ENCODE assay signal across 23 cellular contexts in genomic region chr1:24109166-24109483, GRCh38. TPM values are rescaled to one million over a fixed set of nuclear protein-coding genes. Genes with fewer than 3 reads are reported as not detected.
DNase-seq lines count a peak whose midpoint lies in the region; ATAC-seq, FAIRE-seq and TF ChIP-seq lines count a peak whose summit lies in the region.
"Had no signal": no experiment of that assay in that cellular context is flagged by ENCODE, and none has a peak within 500 bp of the region (broad histone marks: within the 10 kb centered on the region; RNA-seq: fewer than 3 reads in every experiment).

No MANE protein-coding gene starts in this region.

- no peaks in the 10 kb centered on the region for H3K9me3 ChIP-seq in right atrium auricular region
- H3K9me3 ChIP-seq in ascending aorta, result no peaks in the 10 kb centered on the region
- no peaks in the 10 kb centered on the region for H3K9me3 ChIP-seq in kidney (ENCODE audit: control insufficient read depth in 1 of 2, low read length in 2 of 2)
- no peaks in the 10 kb centered on the region for H3K9me3 ChIP-seq in smooth muscle cell (replicated peaks; ENCODE audit: low read depth)

- H3F3A ChIP-seq in smooth muscle cell (ENCODE audit: low read depth), result no peaks in the 10 kb centered on the region

- no peaks in the 10 kb centered on the region for H3K79me2 ChIP-seq in smooth muscle cell (ENCODE audit: low read depth)

- H4K20me1 ChIP-seq in smooth muscle cell (ENCODE audit: low read depth), result no peaks in the 10 kb centered on the region

- TF ChIP-seq CTCF in right atrium auricular region (IDR thresholded peaks at IDR 0.05) (no peak), ascending aorta (IDR thresholded peaks at IDR 0.05) (no peak), kidney (IDR thresholded peaks at IDR 0.05; ENCODE audit: borderline replicate concordance, extremely low read depth, insufficient read depth) (no peak), smooth muscle cell (IDR thresholded peaks at IDR 0.05; ENCODE audit: borderline replicate concordance, insufficient read depth, poor library complexity, severe bottlenecking) (no peak), osteocyte (IDR thresholded peaks at IDR 0.05) (no peak), foreskin fibroblast (IDR thresholded peaks at IDR 0.05; ENCODE audit: low read depth, low read length) (no peak)

- FAIRE-seq in kidney (lab: Jason Lieb, UNC), result no peak

- no peaks in the 10 kb centered on the region for H3K9me3 Mint-ChIP-seq in osteocyte (ENCODE audit: unreplicated experiment)
- H3K9me3 Mint-ChIP-seq: activated CD4-positive, alpha-beta T cell treated with anti-CD3 and anti-CD28 coated beads, Interleukin-2, amount 10 ng/mL, durations not matched to agents 7 days and 5 days; activated T-helper 2 cell treated with anti-CD3 and anti-CD28 coated beads, Interferon-gamma antibody, Interleukin-2, Interleukin-4, amounts not matched to agents 10 μg/mL and 5 μg/mL and 100 μg/mL, durations not matched to agents 14 hours and 24 hours and 36 hours; CD4-positive, alpha-beta T cell; H9; stimulated activated effector memory CD8-positive, alpha-beta T cell treated with anti-CD3 and anti-CD28 coated beads, Interleukin-12 subunit alpha, Interleukin-12 subunit beta, amount 100 ng/mL, for 72 hours; T-helper 2 cell treated with Interferon-gamma antibody and Interleukin-4, amounts not matched to agents 5 μg/mL and 100 μg/mL, for 36 hours had no signal

- H3K9ac ChIP-seq in kidney (ENCODE audit: low read length in 2 of 2) (no peak overlapping the region), smooth muscle cell (ENCODE audit: low read depth) (no peak overlapping the region)

- H3K27ac Mint-ChIP-seq in osteocyte (ENCODE audit: unreplicated experiment), result no peak overlapping the region
- H3K27ac Mint-ChIP-seq: activated CD4-positive, alpha-beta T cell treated with anti-CD3 and anti-CD28 coated beads, Interleukin-2, amount 10 ng/mL, durations not matched to agents 7 days and 5 days; activated T-helper 2 cell treated with anti-CD3 and anti-CD28 coated beads, Interferon-gamma antibody, Interleukin-2, Interleukin-4, amounts not matched to agents 10 μg/mL and 5 μg/mL and 100 μg/mL, durations not matched to agents 14 hours and 24 hours and 36 hours; CD4-positive, alpha-beta T cell; stimulated activated effector memory CD8-positive, alpha-beta T cell treated with anti-CD3 and anti-CD28 coated beads, Interleukin-12 subunit alpha, Interleukin-12 subunit beta, amount 100 ng/mL, for 72 hours; T-helper 2 cell treated with Interferon-gamma antibody and Interleukin-4, amounts not matched to agents 5 μg/mL and 100 μg/mL, for 36 hours had no signal

- peaks cover 3% of the 10 kb centered on the region for H3K27me3 Mint-ChIP-seq in osteocyte (ENCODE audit: unreplicated experiment)

- H3K36me3 ChIP-seq in right atrium auricular region (peaks cover 43% of the 10 kb centered on the region), ascending aorta (no peaks in the 10 kb centered on the region), kidney (ENCODE audit: control insufficient read depth in 1 of 2, insufficient read depth in 2 of 2, low read length in 2 of 2) (no peaks in the 10 kb centered on the region), smooth muscle cell (ENCODE audit: low read depth) (no peaks in the 10 kb centered on the region)

- DNase-seq in right atrium auricular region (ENCODE audit: low spot score), result no peak
- DNase-seq in cardiac septum (ENCODE audit: low spot score), result no peak
- no peak for DNase-seq in ascending aorta (ENCODE audit: low spot score in 2 of 2)
- DNase-seq in kidney, result no peak
- no peak for DNase-seq in smooth muscle cell (lab: John Stamatoyannopoulos, UW; ENCODE audit: unreplicated experiment)
- no peak for DNase-seq in osteocyte (ENCODE audit: extremely low spot score, unreplicated experiment)
- no peak for DNase-seq in foreskin fibroblast
- DNase-seq: activated CD4-positive, alpha-beta T cell treated with anti-CD3 and anti-CD28 coated beads, Interleukin-2, amount 10 ng/mL, durations not matched to agents 7 days and 5 days; CD4-positive, alpha-beta T cell; H9; hippocampal formation; NCI-H1436 treated with DMSO at 0.1 percent for 48 hours; NCI-H510A; nucleus accumbens; stimulated activated CD4-positive, alpha-beta T cell treated with anti-CD3 and anti-CD28 coated beads, Interleukin-2, amount 100 ng/mL, for 24 hours had no signal

- H3K4me3 ChIP-seq in right atrium auricular region (peak overlapping the region in 1 of 2 donors; percentile 8), ascending aorta (no peak overlapping the region), kidney (ENCODE audit: low read length in 2 of 2) (no peak overlapping the region), smooth muscle cell (no peak overlapping the region), foreskin fibroblast (ENCODE audit: low read depth in 1 of 2, low read length in 2 of 2) (no peak overlapping the region)
- H3K4me3 ChIP-seq: lung, SK-N-MC had no signal

- peaks cover 36% of the 10 kb centered on the region for H3K4me1 Mint-ChIP-seq in osteocyte (ENCODE audit: unreplicated experiment)

- H3K4me3 Mint-ChIP-seq in osteocyte (ENCODE audit: unreplicated experiment), result no peak overlapping the region
- H3K4me3 Mint-ChIP-seq: activated CD4-positive, alpha-beta T cell treated with anti-CD3 and anti-CD28 coated beads, Interleukin-2, amount 10 ng/mL, durations not matched to agents 7 days and 5 days; CD4-positive, alpha-beta T cell; H9; stimulated activated effector memory CD8-positive, alpha-beta T cell treated with anti-CD3 and anti-CD28 coated beads, Interleukin-12 subunit alpha, Interleukin-12 subunit beta, amount 100 ng/mL, for 72 hours; T-helper 2 cell treated with Interferon-gamma antibody and Interleukin-4, amounts not matched to agents 5 μg/mL and 100 μg/mL, for 36 hours had no signal

- H3K4me1 ChIP-seq in right atrium auricular region, result peaks cover 0 to 41% of the 10 kb centered on the region in 2 donors
- H3K4me1 ChIP-seq in ascending aorta, result peaks cover 12 to 21% of the 10 kb centered on the region in 2 donors
- H3K4me1 ChIP-seq in kidney (ENCODE audit: control insufficient read depth in 1 of 2, insufficient read depth in 1 of 2, low read depth in 1 of 2, low read length in 2 of 2), result peaks cover 0 to 4% of the 10 kb centered on the region in 2 donors
- peaks cover 14% of the 10 kb centered on the region for H3K4me1 ChIP-seq in smooth muscle cell (ENCODE audit: low read depth)

- H3K27ac ChIP-seq in right atrium auricular region (peak overlapping the region; percentile 88 to 91), ascending aorta (peak overlapping the region; percentile 36 to 53), kidney (ENCODE audit: low read depth in 2 of 2, low read length in 2 of 2) (peak overlapping the region; percentile 3 to 64), smooth muscle cell (ENCODE audit: low read depth) (peak overlapping the region; percentile 75)
- H3K27ac ChIP-seq: SK-N-MC, VCaP had no signal

- WGBS in smooth muscle cell (ENCODE audit: low lambda C conversion rate), result 75% methylated on average over 1 of the region's 1 CpG

- intact Hi-C loops in cardiac septum (cut with DNase I), result no loop called here
- intact Hi-C loops in ascending aorta (cut with DNase I), result no loop called here
- intact Hi-C loops in kidney (cut with DNase I), result no loop called here

- peak overlapping the region; percentile 34 for H2AFZ ChIP-seq in smooth muscle cell (ENCODE audit: low read depth)

- H3K36me3 Mint-ChIP-seq in osteocyte (ENCODE audit: unreplicated experiment), result no peaks in the 10 kb centered on the region
- H3K36me3 Mint-ChIP-seq: stimulated activated effector memory CD8-positive, alpha-beta T cell treated with anti-CD3 and anti-CD28 coated beads, Interleukin-12 subunit alpha, Interleukin-12 subunit beta, amount 100 ng/mL, for 72 hours had no signal

- no peak for ATAC-seq in HG02870 (IDR thresholded peaks at IDR 0.05; ENCODE audit: unreplicated experiment)
- ATAC-seq: sciatic nerve had no signal

- H3K4me2 ChIP-seq in smooth muscle cell, result no peak overlapping the region

- H3K27me3 ChIP-seq in right atrium auricular region (no peaks in the 10 kb centered on the region), ascending aorta (no peaks in the 10 kb centered on the region), smooth muscle cell (ENCODE audit: low read depth) (no peaks in the 10 kb centered on the region)

RNA-seq across cellular contexts. Expression of gene MYOM3, which starts 2.8 kb away (rescaled TPM):
- total RNA-seq in right atrium auricular region (100 to 1,000 TPM in 1 of 2 donors, 10 to 100 TPM in 1; 98.7 to 241 TPM), cardiac septum (249 TPM), ascending aorta (1.2 TPM), kidney (13.5 TPM), smooth muscle cell (0.18 and 0.63 TPM in 2 replicates), osteocyte (not detected in 2 replicates)
- polyA plus RNA-seq in kidney (ENCODE audit: insufficient read depth, low read depth, low replicate concordance) (20.5 TPM), smooth muscle cell (0.26 and 0.64 TPM in 2 replicates)
- total RNA-seq: activated CD4-positive, alpha-beta T cell treated with anti-CD3 and anti-CD28 coated beads, Interleukin-2, amount 10 ng/mL, durations not matched to agents 7 days and 5 days; activated T-helper 2 cell treated with anti-CD3 and anti-CD28 coated beads, Interferon-gamma antibody, Interleukin-2, Interleukin-4, amounts not matched to agents 10 μg/mL and 5 μg/mL and 100 μg/mL, durations not matched to agents 14 hours and 24 hours and 36 hours; CD4-positive, alpha-beta T cell had no signal

RNA-seq across cellular contexts. Expression of gene IL22RA1, which starts 33.8 kb away (rescaled TPM):
- total RNA-seq in right atrium auricular region, result under 1 TPM; 0.15 to 0.24 TPM
- 0.35 TPM for total RNA-seq in cardiac septum
- not detected for total RNA-seq in ascending aorta
- 1.4 TPM for total RNA-seq in kidney
- 1.4 TPM for polyA plus RNA-seq in kidney (ENCODE audit: insufficient read depth, low read depth, low replicate concordance)
- total RNA-seq in smooth muscle cell, result 0.31 and 0.40 TPM in 2 replicates
- 0.64 TPM in 1 of 2 replicates, not detected in the other for polyA plus RNA-seq in smooth muscle cell
- total RNA-seq in osteocyte, result not detected in 2 replicates
- total RNA-seq: activated CD4-positive, alpha-beta T cell treated with anti-CD3 and anti-CD28 coated beads, Interleukin-2, amount 10 ng/mL, durations not matched to agents 7 days and 5 days; activated T-helper 2 cell treated with anti-CD3 and anti-CD28 coated beads, Interferon-gamma antibody, Interleukin-2, Interleukin-4, amounts not matched to agents 10 μg/mL and 5 μg/mL and 100 μg/mL, durations not matched to agents 14 hours and 24 hours and 36 hours; CD4-positive, alpha-beta T cell; sciatic nerve had no signal

Comparison
In these comparisons a context has a peak if more than half of its experiments do, and no peak if none do; other contexts are left out.
1. H3K27ac ChIP-seq: peak in every context shown above with its lines; median percentile 90 in right atrium auricular region; 75 in smooth muscle cell; 44 in ascending aorta; 34 in kidney.